ENCODE assay signal across 1 cellular context in genomic region chr4:121685257-121685656, GRCh38.
TF ChIP-seq lines count a peak whose summit lies in the region.

No MANE protein-coding gene starts in this region.

TF ChIP-seq in endothelial cell of umbilical vein, 7 proteins besides CTCF, POLR2A, EP300 and RAD21:
- TF ChIP-seq FOS (IDR thresholded peaks at IDR 0.05; ENCODE audit: borderline replicate concordance, insufficient read depth, low read length): no peak
- no peak for TF ChIP-seq MAX (IDR thresholded peaks at IDR 0.05; ENCODE audit: insufficient read depth, insufficient read length)
- TF ChIP-seq MYC (IDR thresholded peaks at IDR 0.05; ENCODE audit: low read depth, low read length): no peak
- no peak for TF ChIP-seq EZH2 (IDR thresholded peaks at IDR 0.05; ENCODE audit: borderline replicate concordance, low read depth, low read length, severe bottlenecking)
- TF ChIP-seq JUN (IDR thresholded peaks at IDR 0.05; ENCODE audit: borderline replicate concordance, insufficient read depth, insufficient read length, low read depth): no peak
- TF ChIP-seq POLR2AphosphoS5 (IDR thresholded peaks at IDR 0.05; ENCODE audit: insufficient read depth, low read depth, low read length): no peak
- no peak for TF ChIP-seq GATA2 (IDR thresholded peaks at IDR 0.05; ENCODE audit: insufficient read depth, insufficient read length, low read depth, low read length)
